ENCODE assay signal across 8 cellular contexts in the genomic region with DNA sequence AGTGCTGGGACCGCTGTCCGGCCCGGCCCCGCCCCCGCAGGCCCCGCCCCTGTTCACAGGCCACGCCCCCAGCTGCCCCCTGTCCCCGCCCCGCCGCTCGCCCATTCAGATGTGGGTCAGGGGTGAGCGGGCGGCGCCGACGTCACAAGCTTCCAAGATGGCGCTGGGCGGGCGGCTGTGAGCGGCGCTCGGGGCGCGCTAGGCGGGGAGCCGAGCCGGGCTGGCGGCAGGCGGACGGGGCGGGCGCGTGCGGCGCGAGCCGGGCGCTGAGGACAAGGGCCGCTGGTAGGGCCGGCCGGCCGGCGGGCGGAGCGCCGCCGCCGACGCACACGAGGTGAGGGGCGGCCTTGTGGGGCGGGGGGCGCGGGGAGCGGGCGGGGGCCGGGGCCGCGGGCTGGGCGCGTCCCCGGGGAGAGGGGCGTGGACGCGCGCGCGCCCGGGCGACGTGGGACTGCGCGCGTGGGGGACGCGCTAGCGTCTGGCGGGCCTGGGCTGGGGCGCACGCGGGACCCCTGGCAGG. TPM values are rescaled to one million over a fixed set of nuclear protein-coding genes. Genes with fewer than 3 reads are reported as not detected.
A peak's percentile ranks its signal among the peaks of the same experiment; 100 is the strongest.
DNase-seq lines count a peak whose midpoint lies in the region; ATAC-seq, FAIRE-seq and TF ChIP-seq lines count a peak whose summit lies in the region.
"Not testable (repeated sequence)": the region's sequence is repeated elsewhere in the genome, so short reads cannot be mapped to it uniquely, and the experiment has no call there.

A gene with protein sequence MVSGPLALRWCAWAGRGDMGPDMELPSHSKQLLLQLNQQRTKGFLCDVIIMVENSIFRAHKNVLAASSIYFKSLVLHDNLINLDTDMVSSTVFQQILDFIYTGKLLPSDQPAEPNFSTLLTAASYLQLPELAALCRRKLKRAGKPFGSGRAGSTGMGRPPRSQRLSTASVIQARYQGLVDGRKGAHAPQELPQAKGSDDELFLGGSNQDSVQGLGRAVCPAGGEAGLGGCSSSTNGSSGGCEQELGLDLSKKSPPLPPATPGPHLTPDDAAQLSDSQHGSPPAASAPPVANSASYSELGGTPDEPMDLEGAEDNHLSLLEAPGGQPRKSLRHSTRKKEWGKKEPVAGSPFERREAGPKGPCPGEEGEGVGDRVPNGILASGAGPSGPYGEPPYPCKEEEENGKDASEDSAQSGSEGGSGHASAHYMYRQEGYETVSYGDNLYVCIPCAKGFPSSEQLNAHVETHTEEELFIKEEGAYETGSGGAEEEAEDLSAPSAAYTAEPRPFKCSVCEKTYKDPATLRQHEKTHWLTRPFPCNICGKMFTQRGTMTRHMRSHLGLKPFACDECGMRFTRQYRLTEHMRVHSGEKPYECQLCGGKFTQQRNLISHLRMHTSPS (plus strand): TSS at position 145 of the 520 bp plus-strand sequence. CDS start 25,461 bp downstream, outside the sequence.

- H3K27me3 ChIP-seq in GM23338 (ENCODE audit: insufficient read depth); K562 (ENCODE audit: control insufficient read depth in 2 of 2, insufficient read depth in 2 of 2, low read length in 2 of 2); heart left ventricle; transverse colon: not testable (repeated sequence)

- not testable (repeated sequence) for H2AFZ ChIP-seq in GM23338
- H2AFZ ChIP-seq in K562 (ENCODE audit: low read depth, low read length), result peak within 1 kb of the TSS; percentile 85

- under 1% methylated on average over 21 of the region's 81 CpGs for WGBS in K562 (ENCODE audit: insufficient coverage, low coverage, missing lambda C conversion rate)
- 1 to 2% methylated on average over 43 to 44 of the region's 81 CpGs; no CpG with 5 or more reads in 2 of the 4 donors for WGBS in heart left ventricle, 4 donors
- WGBS in transverse colon (ENCODE audit: low coverage in 1 of 2), 2 donors, result no CpG with 5 or more reads among the region's 81 CpGs

- H3K4me2 ChIP-seq in GM23338 (peak within 1 kb of the TSS; percentile 75), K562 (ENCODE audit: insufficient read depth, low read length) (peak within 1 kb of the TSS; percentile 76)

- in situ Hi-C loops in K562 (cut with MboI), result loop anchor here (25.0 kb wide), 2 partner anchors 520 to 1120 kb away; no protein-coding TSS in a partner anchor
- in situ Hi-C loops in transverse colon (cut with MboI; ENCODE audit: low pct_ligation_motif_present in 1 of 4, low pct_unique_long_range_greater_than_20kb in 1 of 4, low sequenced_read_pairs in 3 of 4), result not testable (repeated sequence)

- BruUV-seq in K562 (replicated peaks; lab: Mats Ljungman, UMichigan), result not testable (repeated sequence)

- CTCF ChIA-PET in K562 (lab: Yijun Ruan, JAX; ENCODE audit: low intra/inter-chr PET ratio), result not testable (repeated sequence)

- TF ChIP-seq EP300 in K562 (IDR thresholded peaks at IDR 0.05; ENCODE audit: low read length); transverse colon (IDR thresholded peaks at IDR 0.05; ENCODE audit: low read depth): not testable (repeated sequence)

- not testable (repeated sequence) for TF ChIP-seq RAD21 in K562 (CRISPR knock-in tag; conservative IDR thresholded peaks at IDR 0.05 in 1 of 2, IDR thresholded peaks at IDR 0.05 in 1 of 2)

- not testable (repeated sequence) for H3K9me2 ChIP-seq in GM23338 (ENCODE audit: insufficient read depth)

- DNase-seq in GM23338 (ENCODE audit: low spot score); K562 (ENCODE audit: extremely low read depth in 1 of 4, low spot score in 3 of 4); neural crest cell (ENCODE audit: low read depth, low spot score); transverse colon: not testable (repeated sequence)
- DNase-seq in T-helper 17 cell (peak in 2 of 3 donors; percentile 12 to 13), heart left ventricle (peak in 2 of 5 donors; percentile 3 to 4)

- not testable (repeated sequence) for H3K9me3 ChIP-seq in T-helper 17 cell (ENCODE audit: control insufficient read depth, low read length, poor library complexity, severe bottlenecking); K562 (replicated peaks; ENCODE audit: control insufficient read depth, insufficient read depth, low read depth, low read length); heart left ventricle; transverse colon

- not testable (repeated sequence) for TF ChIP-seq CTCF in GM23338 (conservative IDR thresholded peaks at IDR 0.05; ENCODE audit: low read depth in 2 of 2); K562 (IDR thresholded peaks at IDR 0.05 in 2 of 3, conservative IDR thresholded peaks at IDR 0.05 in 1 of 3; ENCODE audit: insufficient read depth in 2 of 3, low read depth in 1 of 3, low read length in 3 of 3); heart left ventricle (IDR thresholded peaks at IDR 0.05); neural crest cell (conservative IDR thresholded peaks at IDR 0.05); transverse colon (IDR thresholded peaks at IDR 0.05)

- not testable (repeated sequence) for FAIRE-seq in K562 (lab: Jason Lieb, UNC)

- H3K9ac ChIP-seq in K562 (ENCODE audit: insufficient read depth in 1 of 2, low read depth in 2 of 2, low read length in 2 of 2), result peak within 1 kb of the TSS; percentile 51 to 89; a peak in 3 of 4 replicates

- H3K4me3 ChIP-seq in GM23338 (peak within 1 kb of the TSS; percentile 53; the same call in 1 of the 2 replicates), K562 (peak within 1 kb of the TSS; percentile 54), heart left ventricle (peak within 1 kb of the TSS; percentile 21 to 66 (median 47)), transverse colon (peak within 1 kb of the TSS in 3 of 4 donors; percentile 40 to 58 (median 42))

- H3K4me3 Mint-ChIP-seq in GM23338 (peak within 1 kb of the TSS; percentile 63; the same call in 2 of the 3 replicates), neural crest cell (peak within 1 kb of the TSS; percentile 80)
- H3K4me3 Mint-ChIP-seq in T-helper 17 cell, result not testable (repeated sequence)

- not testable (repeated sequence) for H3K9me1 ChIP-seq in K562 (ENCODE audit: control insufficient read depth, insufficient read depth, low read length)

- ATAC-seq in GM18519 (IDR thresholded peaks at IDR 0.05; ENCODE audit: low FRiP score, unreplicated experiment) (peak; percentile 63), GM23338 (peak; percentile 33), HG03196 (IDR thresholded peaks at IDR 0.05; ENCODE audit: unreplicated experiment) (peak; percentile 60), T-helper 17 cell (peak; percentile 84), K562 (peak; percentile 85), heart left ventricle (peak; percentile 95 to 99 (median 98))

- intact Hi-C loops in K562 (cut with micrococcal nuclease); heart left ventricle (cut with DNase I); transverse colon (cut with DNase I; ENCODE audit: low total_unique reads): not testable (repeated sequence)

- not testable (repeated sequence) for H3K27ac Mint-ChIP-seq in GM23338; T-helper 17 cell; neural crest cell (ENCODE audit: unreplicated experiment)

- H3K79me2 ChIP-seq in GM23338 (replicated peaks; ENCODE audit: insufficient read depth); K562 (ENCODE audit: control insufficient read depth, insufficient read depth, low read length): not testable (repeated sequence)

- H3K27ac ChIP-seq in GM23338 (ENCODE audit: low read depth), result not testable (repeated sequence)
- peak within 1 kb of the TSS; percentile 75; the same call in 2 of the 3 replicates for H3K27ac ChIP-seq in K562 (ENCODE audit: extremely low read depth, low read depth, low read length)
- H3K27ac ChIP-seq in heart left ventricle, result peak within 1 kb of the TSS in 2 of 12 donors; percentile 39 to 49
- peak within 1 kb of the TSS; percentile 66 to 80 (median 68) for H3K27ac ChIP-seq in transverse colon

- POLR2A ChIA-PET in K562 (lab: Yijun Ruan, JAX), result not testable (repeated sequence)

- H3K4me1 Mint-ChIP-seq in GM23338, T-helper 17 cell, neural crest cell: not testable (repeated sequence)

- H3K9me3 Mint-ChIP-seq in GM23338, neural crest cell: not testable (repeated sequence)

- H4K20me1 ChIP-seq in GM23338 (replicated peaks; ENCODE audit: insufficient read depth); K562 (replicated peaks; ENCODE audit: control insufficient read depth, insufficient read depth, low read length): not testable (repeated sequence)

- not testable (repeated sequence) for H3K36me3 ChIP-seq in GM23338 (ENCODE audit: insufficient read depth); K562 (ENCODE audit: control insufficient read depth, insufficient read depth, low read length); heart left ventricle; transverse colon

- not testable (repeated sequence) for H3K4me1 ChIP-seq in GM23338 (ENCODE audit: insufficient read depth); K562 (replicated peaks in 1 of 2; ENCODE audit: control insufficient read depth in 2 of 2, insufficient read depth in 2 of 2, low read length in 2 of 2); heart left ventricle; transverse colon

- not testable (repeated sequence) for TF ChIP-seq POLR2A in K562 (conservative IDR thresholded peaks at IDR 0.05); heart left ventricle (IDR thresholded peaks at IDR 0.05); transverse colon (IDR thresholded peaks at IDR 0.05)

- H3K27me3 Mint-ChIP-seq in GM23338 (ENCODE audit: insufficient read depth, low read depth, poor library complexity); T-helper 17 cell; neural crest cell (ENCODE audit: low read depth): not testable (repeated sequence)

- not testable (repeated sequence) for H3K36me3 Mint-ChIP-seq in GM23338 (ENCODE audit: low read depth); T-helper 17 cell (ENCODE audit: low read depth); neural crest cell (ENCODE audit: low read depth)

- H3F3A ChIP-seq in GM23338 (replicated peaks; ENCODE audit: low read depth), result not testable (repeated sequence)

RNA-seq across cellular contexts. Expression of the gene that starts here (rescaled TPM):
- 28.0 and 34.0 TPM in 2 replicates for total RNA-seq in GM23338 (2014; rRNA removed; shearing (Covaris generic))
- polyA plus RNA-seq in GM23338 (2016; fragmentation: Nextera tagmentation; extraction: Ambion mirVana) (7.7 and 8.0 TPM in 2 replicates), K562 (2011; rRNA removed) (19.7 and 20.7 TPM in 2 replicates), K562 (2014; fragmentation: Illumina TruSeq; extraction: Trizol) (35.5 and 50.6 TPM in 2 replicates), K562 (2014; fragmentation: Nextera tagmentation; extraction: Ambion mirVana) (1 to 10 TPM; 1.7 to 2.6 TPM), K562 (2014; rRNA removed) (40.8 and 41.4 TPM in 2 replicates), heart left ventricle (1 to 10 TPM; 1.4 to 1.6 TPM)
- total RNA-seq in T-helper 17 cell (10 to 100 TPM; 11.5 to 11.9 TPM), K562 (2014; rRNA removed) (68.3 and 85.5 TPM in 2 replicates), K562 (2014; rRNA removed; fragmentation: Illumina TruSeq; extraction: Trizol) (25.5 and 25.6 TPM in 2 replicates), K562 (2015; rRNA removed; fragmentation: Illumina TruSeq; extraction: Trizol) (51.0 and 51.9 TPM in 2 replicates), K562 (2021) (104 and 117 TPM in 2 replicates), heart left ventricle (1 to 10 TPM; 1.1 to 2.8 (median 2.0) TPM), neural crest cell (44.2 and 44.3 TPM in 2 replicates), transverse colon (10 to 100 TPM in 2 of 4 donors, 1 to 10 TPM in 2; 7.2 to 71.4 (median 9.2) TPM)
- 56.9 and 123 TPM in 2 replicates for total RNA-seq in K562 (2011; cell fraction: chromatin; rRNA removed; ENCODE audit: low replicate concordance)
- 77.2 and 88.6 TPM in 2 replicates for total RNA-seq in K562 (2011; cell fraction: nucleolus; rRNA removed)
- 64.3 and 67.2 TPM in 2 replicates for total RNA-seq in K562 (2011; cell fraction: nucleoplasm; rRNA removed)
- polyA plus RNA-seq in K562 (2011; cell fraction: cytosol; rRNA removed), result 25.5 and 39.2 TPM in 2 replicates
- polyA plus RNA-seq in K562 (2011; cell fraction: nucleus; rRNA removed), result 39.9 and 64.1 TPM in 2 replicates
- polyA plus RNA-seq in K562 (2012), result 40.2 and 58.7 TPM in 2 replicates
- 20.9 and 37.6 TPM in 2 replicates for polyA minus RNA-seq in K562 (2011; rRNA and poly(A)+ RNA removed)
- polyA minus RNA-seq in K562 (2011; cell fraction: cytosol; rRNA and poly(A)+ RNA removed), result 47.0 and 61.2 TPM in 2 replicates
- 31.5 and 40.1 TPM in 2 replicates for polyA minus RNA-seq in K562 (2011; cell fraction: nucleus; rRNA and poly(A)+ RNA removed)

Comparison
In these comparisons a context has a peak if more than half of its experiments do, and no peak if none do; other contexts are left out.
1. ATAC-seq: peak in every context shown above with its lines; median percentile 98 in heart left ventricle; 85 in K562; 84 in T-helper 17 cell; 63 in GM18519; 60 in HG03196; 33 in GM23338.